ENCODE assay signal across 9 cellular contexts in the genomic region with DNA sequence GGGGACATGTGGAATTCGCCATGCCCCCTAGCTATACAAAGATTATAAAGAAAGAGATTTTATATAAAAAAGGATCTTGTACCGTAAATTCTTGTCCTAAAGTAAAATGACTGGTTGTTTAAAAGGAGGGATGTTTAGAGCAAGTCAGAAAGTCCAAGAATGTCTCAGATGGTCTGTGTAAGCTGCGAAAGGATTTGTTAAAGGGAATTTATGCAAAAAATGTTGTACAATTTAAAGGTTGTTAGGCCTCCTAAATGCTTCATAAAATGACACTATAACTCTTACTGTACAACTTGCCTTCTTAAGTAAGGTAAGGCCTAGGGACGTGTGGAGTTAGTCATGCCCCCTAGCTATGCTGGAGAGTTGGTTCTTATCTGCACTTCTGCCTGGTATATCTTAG.
"Had no signal": no experiment of that assay in that cellular context is flagged by ENCODE, and none has a peak within 500 bp of the region (broad histone marks: within the 10 kb centered on the region; RNA-seq: fewer than 3 reads in every experiment).

No MANE protein-coding gene starts in this region.

- ATAC-seq: HCT116, K562 had no signal

- H3K36me3 ChIP-seq: HAP-1 had no signal

- DNase-seq: GOT3, H7, IMR-90, Kasumi-1, KG1 had no signal

- H3K4me1 ChIP-seq: HAP-1 had no signal

- H3K4me3 ChIP-seq: HAP-1, K562 had no signal

- H3K27ac ChIP-seq: HL-60 had no signal
